1 cellular context compared by ENCODE assay signal in genomic region chr22:20702546-20703413, GRCh38.
TF ChIP-seq lines count a peak whose summit lies in the region.

No MANE protein-coding gene starts in this region.

TF ChIP-seq in GM12878, 131 proteins besides CTCF, POLR2A, EP300 and RAD21 (continued from another document):
- TF ChIP-seq, protein P1, sequence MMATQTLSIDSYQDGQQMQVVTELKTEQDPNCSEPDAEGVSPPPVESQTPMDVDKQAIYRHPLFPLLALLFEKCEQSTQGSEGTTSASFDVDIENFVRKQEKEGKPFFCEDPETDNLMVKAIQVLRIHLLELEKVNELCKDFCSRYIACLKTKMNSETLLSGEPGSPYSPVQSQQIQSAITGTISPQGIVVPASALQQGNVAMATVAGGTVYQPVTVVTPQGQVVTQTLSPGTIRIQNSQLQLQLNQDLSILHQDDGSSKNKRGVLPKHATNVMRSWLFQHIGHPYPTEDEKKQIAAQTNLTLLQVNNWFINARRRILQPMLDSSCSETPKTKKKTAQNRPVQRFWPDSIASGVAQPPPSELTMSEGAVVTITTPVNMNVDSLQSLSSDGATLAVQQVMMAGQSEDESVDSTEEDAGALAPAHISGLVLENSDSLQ (IDR thresholded peaks at IDR 0.05), result peak; percentile 48; the same call in 1 of the 2 replicates
- peak; percentile 86 for TF ChIP-seq NBN (IDR thresholded peaks at IDR 0.05)
